Comparison of ENCODE assay signal across 16 cellular contexts in genomic region chr21:22710725-22711124, GRCh38.
"Had no signal": no experiment of that assay in that cellular context is flagged by ENCODE, and none has a peak within 500 bp of the region (broad histone marks: within the 10 kb centered on the region; RNA-seq: fewer than 3 reads in every experiment).

No MANE protein-coding gene starts in this region.

- H3K9me3 ChIP-seq: ovary, thyroid gland had no signal

- H3K4me3 Mint-ChIP-seq: activated CD4-positive, alpha-beta T cell treated with anti-CD3 and anti-CD28 coated beads, Interleukin-2, amount 10 ng/mL, durations not matched to agents 24 days and 14 days; activated CD8-positive, alpha-beta T cell treated with anti-CD3 and anti-CD28 coated beads, Interleukin-2, amount 10 ng/mL, durations not matched to agents 7 days and 5 days; activated T-cell treated with anti-CD3 and anti-CD28 coated beads, Interleukin-2, amount 50 U/mL, for 72 hours; stimulated activated effector memory CD8-positive, alpha-beta T cell treated with anti-CD3 and anti-CD28 coated beads, Interleukin-12 subunit alpha, Interleukin-12 subunit beta, amount 100 ng/mL, for 72 hours had no signal

- H3K27ac ChIP-seq: cardiac muscle cell, esophagus squamous epithelium, ovary, thyroid gland had no signal

- H3K4me1 Mint-ChIP-seq: activated CD4-positive, alpha-beta T cell treated with anti-CD3 and anti-CD28 coated beads, Interleukin-2, amount 10 ng/mL, durations not matched to agents 24 days and 14 days; stimulated activated effector memory CD8-positive, alpha-beta T cell treated with anti-CD3 and anti-CD28 coated beads, Interleukin-12 subunit alpha, Interleukin-12 subunit beta, amount 100 ng/mL, for 72 hours had no signal

- DNase-seq: activated CD4-positive, alpha-beta T cell treated with anti-CD3 and anti-CD28 coated beads, Interleukin-2, amount 10 ng/mL, durations not matched to agents 24 days and 14 days; activated CD4-positive, CD25-positive, alpha-beta regulatory T cell; activated CD8-positive, alpha-beta memory T cell treated with anti-CD3 and anti-CD28 coated beads, Interleukin-2, amount 50 U/mL, for 48 hours; activated CD8-positive, alpha-beta T cell treated with anti-CD3 and anti-CD28 coated beads, Interleukin-2, amount 10 ng/mL, durations not matched to agents 7 days and 5 days; activated gamma-delta T cell; activated T-cell treated with anti-CD3 and anti-CD28 coated beads, Interleukin-2, amount 50 U/mL, for 72 hours; esophagus squamous epithelium; glutamatergic neuron; midbrain; ovary; T-helper 1 cell; T1000; thyroid gland had no signal

- H3K36me3 ChIP-seq: cardiac muscle cell, esophagus squamous epithelium, ovary, thyroid gland had no signal

- ATAC-seq: activated CD8-positive, alpha-beta T cell treated with anti-CD3 and anti-CD28 coated beads, Interleukin-2, amount 10 ng/mL, durations not matched to agents 7 days and 5 days; activated naive CD4-positive, alpha-beta T cell treated with anti-CD3 and anti-CD28 coated beads, Interleukin-2, amount 50 U/mL, for 72 hours; activated T-cell treated with anti-CD3 and anti-CD28 coated beads, Interleukin-2, amount 50 U/mL, for 72 hours; stimulated activated effector memory CD8-positive, alpha-beta T cell treated with anti-CD3 and anti-CD28 coated beads, Interleukin-12 subunit alpha, Interleukin-12 subunit beta, amount 100 ng/mL, for 72 hours had no signal

- H3K4me3 ChIP-seq: cardiac muscle cell, esophagus squamous epithelium, ovary, thyroid gland had no signal

- H3K27me3 Mint-ChIP-seq: activated CD4-positive, alpha-beta T cell treated with anti-CD3 and anti-CD28 coated beads, Interleukin-2, amount 10 ng/mL, durations not matched to agents 24 days and 14 days had no signal

- H3K36me3 Mint-ChIP-seq: activated naive CD4-positive, alpha-beta T cell treated with anti-CD3 and anti-CD28 coated beads, Interleukin-2, amount 50 U/mL, for 72 hours; stimulated activated effector memory CD8-positive, alpha-beta T cell treated with anti-CD3 and anti-CD28 coated beads, Interleukin-12 subunit alpha, Interleukin-12 subunit beta, amount 100 ng/mL, for 72 hours had no signal

- H3K27ac Mint-ChIP-seq: activated CD4-positive, alpha-beta T cell treated with anti-CD3 and anti-CD28 coated beads, Interleukin-2, amount 10 ng/mL, durations not matched to agents 24 days and 14 days; activated CD8-positive, alpha-beta T cell treated with anti-CD3 and anti-CD28 coated beads, Interleukin-2, amount 10 ng/mL, durations not matched to agents 7 days and 5 days; activated naive CD4-positive, alpha-beta T cell treated with anti-CD3 and anti-CD28 coated beads, Interleukin-2, amount 50 U/mL, for 72 hours; activated T-cell treated with anti-CD3 and anti-CD28 coated beads, Interleukin-2, amount 50 U/mL, for 72 hours; stimulated activated effector memory CD8-positive, alpha-beta T cell treated with anti-CD3 and anti-CD28 coated beads, Interleukin-12 subunit alpha, Interleukin-12 subunit beta, amount 100 ng/mL, for 72 hours had no signal
